20 cellular contexts compared by ENCODE assay signal in the genomic region with DNA sequence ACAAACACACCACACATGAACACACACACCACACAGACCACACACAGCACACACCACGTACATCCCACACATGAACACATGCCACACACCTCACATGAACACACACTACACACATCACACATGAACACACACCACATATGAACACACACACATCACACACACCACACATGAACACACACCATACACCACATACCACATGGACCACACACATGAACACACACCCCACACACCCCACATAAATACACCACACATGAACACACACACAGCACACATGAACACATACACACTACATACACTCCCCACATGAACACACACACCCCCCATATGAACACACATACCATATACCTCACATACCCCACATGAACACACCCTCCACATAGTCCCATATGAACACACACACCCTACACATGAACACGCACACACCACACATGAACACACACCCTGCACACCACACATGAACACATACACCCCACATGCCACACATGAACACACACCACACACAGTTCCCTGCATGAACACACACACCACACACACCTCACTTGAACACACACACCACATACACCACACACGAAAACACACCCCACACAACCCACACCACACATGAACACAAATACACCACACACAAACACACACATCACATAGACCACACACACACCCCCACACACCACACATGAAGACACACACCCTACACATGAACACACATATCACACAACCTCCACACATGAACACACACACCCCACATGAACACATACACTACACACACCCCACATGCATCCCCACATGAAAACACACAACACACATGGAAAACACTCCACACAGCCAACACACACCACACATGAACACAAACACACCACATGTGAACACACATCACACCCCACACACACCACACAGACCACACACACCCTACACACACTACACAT. TPM values are rescaled to one million over a fixed set of nuclear protein-coding genes. Genes with fewer than 3 reads are reported as not detected.
"Had no signal": no experiment of that assay in that cellular context is flagged by ENCODE, and none has a peak within 500 bp of the region (broad histone marks: within the 10 kb centered on the region; RNA-seq: fewer than 3 reads in every experiment).

No MANE protein-coding gene starts in this region.

- DNase-seq: activated CD8-positive, alpha-beta memory T cell treated with anti-CD3 and anti-CD28 coated beads, Interleukin-2, amount 50 U/mL, for 4 hours; activated effector memory CD4-positive, alpha-beta T cell treated with Interleukin-2 at 50 U/mL for 16 hours; activated T-cell treated with anti-CD3 and anti-CD28 coated beads, Interleukin-2, amount 50 U/mL, for 4 hours; effector memory CD4-positive, alpha-beta T cell; esophagus squamous epithelium; islet precursor cell; stimulated activated CD4-positive, alpha-beta T cell treated with anti-CD3 and anti-CD28 coated beads, Interleukin-4, amount 100 ng/mL, for 1 hour; transverse colon had no signal

- H3K27ac ChIP-seq: ascending aorta, prostate gland, right atrium auricular region, suprapubic skin, transverse colon had no signal

- H3K9me3 ChIP-seq: ascending aorta, esophagus squamous epithelium, prostate gland, suprapubic skin, transverse colon had no signal

- H3K36me3 ChIP-seq: ascending aorta, esophagus squamous epithelium, prostate gland, right atrium auricular region, suprapubic skin, transverse colon had no signal

- H3K4me3 ChIP-seq: ascending aorta, esophagus squamous epithelium, lung, prostate gland, right atrium auricular region, skin epidermis, suprapubic skin, transverse colon had no signal

- H3K4me1 ChIP-seq: ascending aorta, esophagus squamous epithelium, prostate gland, right atrium auricular region, suprapubic skin, transverse colon had no signal

- H3K27me3 ChIP-seq: ascending aorta, esophagus squamous epithelium, right atrium auricular region, suprapubic skin, transverse colon had no signal

RNA-seq across cellular contexts. Expression of a gene that starts 18.3 kb away (rescaled TPM):
- total RNA-seq: activated CD4-positive, alpha-beta T cell treated with anti-CD3 and anti-CD28 coated beads, Interleukin-2, amount 10 ng/mL, durations not matched to agents 7 days and 5 days; activated CD8-positive, alpha-beta T cell treated with anti-CD3 and anti-CD28 coated beads, Interleukin-2, amount 10 ng/mL, durations not matched to agents 7 days and 5 days; activated T-cell treated with anti-CD3 and anti-CD28 coated beads, Interleukin-2, amount 50 U/mL, for 4 hours; ascending aorta; cerebellum; esophagus squamous epithelium; glomerular endothelial cell; lung; mesothelial cell of epicardium; right atrium auricular region; transverse colon had no signal
- polyA plus RNA-seq: adipose tissue had no signal
